Comparison of ENCODE assay signal across 12 cellular contexts in genomic region chr2:204625135-204625534, GRCh38.
DNase-seq lines count a peak whose midpoint lies in the region; ATAC-seq, FAIRE-seq and TF ChIP-seq lines count a peak whose summit lies in the region.
"Had no signal": no experiment of that assay in that cellular context is flagged by ENCODE, and none has a peak within 500 bp of the region (broad histone marks: within the 10 kb centered on the region; RNA-seq: fewer than 3 reads in every experiment).

No MANE protein-coding gene starts in this region.

- H3K9ac ChIP-seq in HCT116 (ENCODE audit: low read length) (no peak overlapping the region), astrocyte (ENCODE audit: low read length) (no peak overlapping the region)

- H2AFZ ChIP-seq in HCT116 (ENCODE audit: low read depth, low read length, poor library complexity, severe bottlenecking), result no peak overlapping the region
- H2AFZ ChIP-seq in astrocyte (ENCODE audit: low read depth, low read length), result no peak overlapping the region

- no TSS peak for BruUV-seq in HCT116 (replicated peaks; lab: Mats Ljungman, UMichigan)

- peak; percentile 37; the same call in 1 of the 2 replicates for TF ChIP-seq RAD21 in HCT116 (IDR thresholded peaks at IDR 0.05; ENCODE audit: low read depth)

- no peaks in the 10 kb centered on the region for H3K9me3 Mint-ChIP-seq in astrocyte (ENCODE audit: unreplicated experiment)
- H3K9me3 Mint-ChIP-seq in activated CD8-positive, alpha-beta T cell treated with anti-CD3 and anti-CD28 coated beads, Interleukin-2, amount 10 ng/mL, durations not matched to agents 7 days and 5 days (ENCODE audit: insufficient read depth), result no peaks in the 10 kb centered on the region
- H3K9me3 Mint-ChIP-seq: activated naive CD8-positive, alpha-beta T cell treated with anti-CD3 and anti-CD28 coated beads for 36 hours had no signal

- intact Hi-C loops in HCT116 (cut with micrococcal nuclease) (loop anchor here (10.0 kb wide), 1 partner anchor 270 kb away; no protein-coding TSS in a partner anchor), gastrocnemius medialis (cut with DNase I; ENCODE audit: low total_unique reads) (no loop called here)

- H3K4me2 ChIP-seq in HCT116 (ENCODE audit: low read length) (no peak overlapping the region), astrocyte (ENCODE audit: low read length) (no peak overlapping the region)

- no peak for TF ChIP-seq POLR2A in HCT116 (IDR thresholded peaks at IDR 0.05; ENCODE audit: borderline replicate concordance, extremely low read depth, insufficient read depth, insufficient read length)
- TF ChIP-seq POLR2A in gastrocnemius medialis (IDR thresholded peaks at IDR 0.05), result no peak

- POLR2A ChIA-PET in HCT116 (lab: Charles Lee), result no interaction called here
- POLR2A ChIA-PET in activated CD8-positive, alpha-beta T cell treated with anti-CD3 and anti-CD28 coated beads, Interleukin-2, amount 10 ng/mL, durations not matched to agents 7 days and 5 days (lab: Charles Lee), result no interaction called here

- no peaks in the 10 kb centered on the region for H3K36me3 ChIP-seq in BE2C
- no peaks in the 10 kb centered on the region for H3K36me3 ChIP-seq in HCT116 (ENCODE audit: control insufficient read depth in 1 of 2, insufficient read depth in 2 of 2, low read length in 2 of 2)
- no peaks in the 10 kb centered on the region for H3K36me3 ChIP-seq in astrocyte (ENCODE audit: insufficient read depth, low read length)
- no peaks in the 10 kb centered on the region for H3K36me3 ChIP-seq in gastrocnemius medialis
- H3K36me3 ChIP-seq: prostate gland had no signal

- in situ Hi-C loops in gastrocnemius medialis (cut with MboI; ENCODE audit: low sequenced_read_pairs in 4 of 4), result no loop called here

- no peaks in the 10 kb centered on the region for H3K36me3 Mint-ChIP-seq in astrocyte (ENCODE audit: low read depth, unreplicated experiment)
- H3K36me3 Mint-ChIP-seq in activated CD8-positive, alpha-beta T cell treated with anti-CD3 and anti-CD28 coated beads, Interleukin-2, amount 10 ng/mL, durations not matched to agents 7 days and 5 days (ENCODE audit: low read depth), result no peaks in the 10 kb centered on the region
- H3K36me3 Mint-ChIP-seq: activated naive CD8-positive, alpha-beta T cell treated with anti-CD3 and anti-CD28 coated beads for 36 hours had no signal

- no peak overlapping the region for H3K4me3 Mint-ChIP-seq in astrocyte (ENCODE audit: unreplicated experiment)
- H3K4me3 Mint-ChIP-seq in activated CD8-positive, alpha-beta T cell treated with anti-CD3 and anti-CD28 coated beads, Interleukin-2, amount 10 ng/mL, durations not matched to agents 7 days and 5 days, result no peak overlapping the region
- H3K4me3 Mint-ChIP-seq: activated naive CD8-positive, alpha-beta T cell treated with anti-CD3 and anti-CD28 coated beads for 36 hours had no signal

- H3K79me2 ChIP-seq in HCT116 (ENCODE audit: insufficient read depth, low read length), result no peaks in the 10 kb centered on the region
- H3K79me2 ChIP-seq in astrocyte (ENCODE audit: insufficient read depth, low read length), result no peaks in the 10 kb centered on the region

- H3K9me3 ChIP-seq in BE2C, result no peaks in the 10 kb centered on the region
- no peaks in the 10 kb centered on the region for H3K9me3 ChIP-seq in HCT116 (ENCODE audit: control insufficient read depth in 1 of 2, insufficient read depth in 1 of 2, low read depth in 1 of 2, low read length in 2 of 2)
- no peaks in the 10 kb centered on the region for H3K9me3 ChIP-seq in astrocyte (ENCODE audit: insufficient read depth, low read depth, low read length)
- H3K9me3 ChIP-seq in gastrocnemius medialis, result no peaks in the 10 kb centered on the region
- H3K9me3 ChIP-seq: prostate gland had no signal

- H4K20me1 ChIP-seq in HCT116 (ENCODE audit: insufficient read depth) (no peaks in the 10 kb centered on the region; the same call in 1 of the 2 replicates), astrocyte (ENCODE audit: insufficient read depth, low read length) (no peaks in the 10 kb centered on the region)

- ATAC-seq in HCT116 (no peak; the same call in 1 of the 2 replicates), gastrocnemius medialis (no peak)
- no peak for ATAC-seq in activated CD8-positive, alpha-beta T cell treated with anti-CD3 and anti-CD28 coated beads, Interleukin-2, amount 10 ng/mL, durations not matched to agents 7 days and 5 days

- no peaks in the 10 kb centered on the region for H3K27me3 ChIP-seq in BE2C
- H3K27me3 ChIP-seq in HCT116 (ENCODE audit: insufficient read depth, low read length), result no peaks in the 10 kb centered on the region
- no peaks in the 10 kb centered on the region for H3K27me3 ChIP-seq in astrocyte (ENCODE audit: insufficient read depth, low read length)
- no peaks in the 10 kb centered on the region for H3K27me3 ChIP-seq in gastrocnemius medialis

- no peaks in the 10 kb centered on the region for H3K4me1 Mint-ChIP-seq in astrocyte (ENCODE audit: low read depth, unreplicated experiment)
- H3K4me1 Mint-ChIP-seq in activated CD8-positive, alpha-beta T cell treated with anti-CD3 and anti-CD28 coated beads, Interleukin-2, amount 10 ng/mL, durations not matched to agents 7 days and 5 days (ENCODE audit: low read depth), result no peaks in the 10 kb centered on the region
- H3K4me1 Mint-ChIP-seq: activated naive CD8-positive, alpha-beta T cell treated with anti-CD3 and anti-CD28 coated beads for 36 hours had no signal

- H3K27me3 Mint-ChIP-seq in astrocyte (ENCODE audit: low read depth, unreplicated experiment), result no peaks in the 10 kb centered on the region
- peaks cover 4% of the 10 kb centered on the region for H3K27me3 Mint-ChIP-seq in activated CD8-positive, alpha-beta T cell treated with anti-CD3 and anti-CD28 coated beads, Interleukin-2, amount 10 ng/mL, durations not matched to agents 7 days and 5 days (ENCODE audit: low read depth)

- no peaks in the 10 kb centered on the region for H3K9me2 ChIP-seq in HCT116 (ENCODE audit: insufficient read depth)

- RAD21 ChIA-PET in HCT116 (lab: Charles Lee; ENCODE audit: low non-redundant PET in 1 of 2, low total read pairs in 2 of 2, uncharacterized antibody in 2 of 2, unreplicated experiment in 2 of 2), result no interaction called here

- FAIRE-seq in astrocyte (lab: Jason Lieb, UNC), result no peak
- FAIRE-seq: TTC549 had no signal

- CTCF ChIA-PET in HCT116 (lab: Charles Lee), result interaction anchor here (0.8 kb wide), 1 partner anchor 305 kb away, joined by 3 read pairs; no protein-coding TSS in a partner anchor
- CTCF ChIA-PET in activated CD8-positive, alpha-beta T cell treated with anti-CD3 and anti-CD28 coated beads, Interleukin-2, amount 10 ng/mL, durations not matched to agents 7 days and 5 days (lab: Charles Lee), result no interaction called here

- DNase-seq in BE2C (no peak), HCT116 (ENCODE audit: low read depth, low spot score) (no peak), astrocyte (ENCODE audit: low read depth) (peak; percentile 13), left kidney (ENCODE audit: low read depth, low spot score) (peak; percentile 29), gastrocnemius medialis (no peak), RKO (ENCODE audit: low spot score) (no peak), NCI-H146 (lab: John Stamatoyannopoulos, UW) (no peak)
- no peak for DNase-seq in activated CD8-positive, alpha-beta T cell treated with anti-CD3 and anti-CD28 coated beads, Interleukin-2, amount 10 ng/mL, durations not matched to agents 7 days and 5 days
- DNase-seq: activated naive CD8-positive, alpha-beta T cell treated with anti-CD3 and anti-CD28 coated beads for 36 hours; NCI-H187 had no signal

- peak; percentile 25; the same call in 1 of the 2 replicates for TF ChIP-seq CTCF in BE2C (IDR thresholded peaks at IDR 0.05; ENCODE audit: low read depth, low read length)
- TF ChIP-seq CTCF in HCT116 (IDR thresholded peaks at IDR 0.05 in 2 of 3, conservative IDR thresholded peaks at IDR 0.05 in 1 of 3; ENCODE audit: borderline replicate concordance in 1 of 3, insufficient read depth in 1 of 3, low read depth in 2 of 3, low read length in 2 of 3), result no peak
- no peak for TF ChIP-seq CTCF in astrocyte (IDR thresholded peaks at IDR 0.05; ENCODE audit: insufficient read depth, low read depth, low read length)
- TF ChIP-seq CTCF in gastrocnemius medialis (IDR thresholded peaks at IDR 0.05 in 4 of 5, conservative IDR thresholded peaks at IDR 0.05 in 1 of 5), result no peak

- H3K27ac ChIP-seq in HCT116 (ENCODE audit: low read depth, low read length) (no peak overlapping the region), astrocyte (ENCODE audit: low read depth, low read length) (no peak overlapping the region), gastrocnemius medialis (no peak overlapping the region)
- H3K27ac ChIP-seq: prostate gland had no signal

- H3K4me3 ChIP-seq in BE2C (ENCODE audit: low read depth, low read length) (no peak overlapping the region), HCT116 (replicated peaks in 1 of 2; ENCODE audit: low read depth in 1 of 2, low read length in 2 of 2) (no peak overlapping the region), astrocyte (ENCODE audit: insufficient read depth, low read depth, low read length) (no peak overlapping the region), gastrocnemius medialis (no peak overlapping the region)
- H3K4me3 ChIP-seq: prostate gland had no signal

- no peaks in the 10 kb centered on the region for H3K4me1 ChIP-seq in BE2C
- H3K4me1 ChIP-seq in HCT116 (ENCODE audit: control insufficient read depth in 1 of 2, insufficient read depth in 2 of 2, low read length in 2 of 2), result no peaks in the 10 kb centered on the region
- no peaks in the 10 kb centered on the region for H3K4me1 ChIP-seq in astrocyte (ENCODE audit: insufficient read depth, low read length)
- no peaks in the 10 kb centered on the region for H3K4me1 ChIP-seq in gastrocnemius medialis
- H3K4me1 ChIP-seq: prostate gland had no signal

- H3K27ac Mint-ChIP-seq in astrocyte (ENCODE audit: unreplicated experiment), result no peak overlapping the region
- H3K27ac Mint-ChIP-seq in activated CD8-positive, alpha-beta T cell treated with anti-CD3 and anti-CD28 coated beads, Interleukin-2, amount 10 ng/mL, durations not matched to agents 7 days and 5 days, result no peak overlapping the region
- H3K27ac Mint-ChIP-seq: activated naive CD8-positive, alpha-beta T cell treated with anti-CD3 and anti-CD28 coated beads for 36 hours had no signal

TF ChIP-seq in HCT116, 20 proteins besides CTCF, POLR2A, EP300 and RAD21 (continues in another document):
- TF ChIP-seq ZFX (IDR thresholded peaks at IDR 0.05) (no peak), EGR1 (IDR thresholded peaks at IDR 0.05; ENCODE audit: low read depth) (no peak), ZNF274 (IDR thresholded peaks at IDR 0.05; ENCODE audit: low read depth, low read length) (no peak), TCF7L2 (IDR thresholded peaks at IDR 0.05; ENCODE audit: borderline replicate concordance, extremely low read depth, insufficient read depth, insufficient read length) (no peak), YY1 (IDR thresholded peaks at IDR 0.05; ENCODE audit: extremely low read depth, insufficient replicate concordance, low read depth, low read length) (no peak), MAX (IDR thresholded peaks at IDR 0.05) (no peak), ELF1 (IDR thresholded peaks at IDR 0.05; ENCODE audit: borderline replicate concordance, low read depth) (no peak)

Comparison
In these comparisons a context has a peak if more than half of its experiments do, and no peak if none do; other contexts are left out.
1. DNase-seq: peak in astrocyte (single experiment) and left kidney (single experiment); none in BE2C (single experiment), HCT116 (single experiment), gastrocnemius medialis (0 of 2), activated CD8-positive, alpha-beta T cell treated with anti-CD3 and anti-CD28 coated beads, Interleukin-2, amount 10 ng/mL, durations not matched to agents 7 days and 5 days (single experiment), RKO (single experiment) and NCI-H146 (single experiment).